ENCODE assay signal across 19 cellular contexts in genomic region chr1:216662681-216663080, GRCh38.
DNase-seq lines count a peak whose midpoint lies in the region; ATAC-seq lines count a peak whose summit lies in the region.
"Had no signal": no experiment of that assay in that cellular context is flagged by ENCODE, and none has a peak within 500 bp of the region (broad histone marks: within the 10 kb centered on the region; RNA-seq: fewer than 3 reads in every experiment).

No MANE protein-coding gene starts in this region.

- H3K9me3 ChIP-seq in HAP-1 (no peaks in the 10 kb centered on the region), neuronal stem cell (replicated peaks in 1 of 2; ENCODE audit: control insufficient read depth in 2 of 2, insufficient read depth in 1 of 2, low read depth in 1 of 2, low read length in 2 of 2) (no peaks in the 10 kb centered on the region), SJCRH30 (replicated peaks) (no peaks in the 10 kb centered on the region)
- H3K9me3 ChIP-seq: BLaER1 had no signal

- H3K36me3 ChIP-seq in HAP-1 (replicated peaks) (no peaks in the 10 kb centered on the region), neuronal stem cell (replicated peaks in 1 of 2; ENCODE audit: control insufficient read depth in 2 of 2, insufficient read depth in 2 of 2, low read length in 2 of 2) (no peaks in the 10 kb centered on the region), SJCRH30 (no peaks in the 10 kb centered on the region)
- H3K36me3 ChIP-seq: BLaER1 had no signal

- no peak overlapping the region for H3K9ac ChIP-seq in neuronal stem cell (ENCODE audit: low read depth, low read length, poor library complexity)
- H3K9ac ChIP-seq: BLaER1, GM23248 had no signal

- H4K91ac ChIP-seq in neuronal stem cell (ENCODE audit: low read depth, low read length, poor library complexity), result no peak overlapping the region

- in situ Hi-C loops in HAP-1 (cut with MboI; ENCODE audit: low sequenced_read_pairs), result no loop called here

- no peak overlapping the region for H2AK5ac ChIP-seq in neuronal stem cell (ENCODE audit: low read depth, low read length)

- no peak overlapping the region for H2BK12ac ChIP-seq in neuronal stem cell (ENCODE audit: low read length)

- no CpG with 5 or more reads among the region's 3 CpGs for WGBS in neuronal stem cell (ENCODE audit: extremely low coverage in 2 of 2, insufficient read length in 2 of 2, insufficient replicate concordance in 1 of 2), 2 donors

- no peak overlapping the region for H3K14ac ChIP-seq in neuronal stem cell (ENCODE audit: low read length)

- H3K4me1 ChIP-seq in HAP-1 (peaks cover 27% of the 10 kb centered on the region), neuronal stem cell (ENCODE audit: control insufficient read depth in 2 of 2, insufficient read depth in 1 of 2, low read depth in 1 of 2, low read length in 2 of 2) (peaks cover 0 to 9% of the 10 kb centered on the region in 2 donors), SJCRH30 (no peaks in the 10 kb centered on the region)
- H3K4me1 ChIP-seq: BLaER1 had no signal

- DNase-seq in HAP-1 (ENCODE audit: low spot score in 2 of 2) (peak; percentile 78 to 92), astrocyte of the hippocampus (ENCODE audit: low read depth, low spot score) (peak; percentile 8), neuronal stem cell (ENCODE audit: low spot score) (no peak), SJCRH30 (no peak), DMS 273 (lab: John Stamatoyannopoulos, UW; ENCODE audit: unreplicated experiment) (no peak)
- DNase-seq: Calu3; CD4-positive, CD25-positive, alpha-beta regulatory T cell; CD8-positive, alpha-beta T cell; DMS 273 treated with DMSO at 0.1 percent for 48 hours; DMS79; EL; GDM1; GM23248; H7 had no signal

- no peak overlapping the region for H2BK15ac ChIP-seq in neuronal stem cell (ENCODE audit: low read length)

- no peak for ATAC-seq in HG03378 (IDR thresholded peaks at IDR 0.05; ENCODE audit: unreplicated experiment)
- ATAC-seq: CD8-positive, alpha-beta T cell; GM12878; HCT116 had no signal

- no peak overlapping the region for H2BK5ac ChIP-seq in neuronal stem cell (ENCODE audit: low read length)

- H3K27ac ChIP-seq in neuronal stem cell (replicated peaks; ENCODE audit: low read length) (peak overlapping the region; percentile 14), SJCRH30 (no peak overlapping the region)
- H3K27ac ChIP-seq: BLaER1, C4-2B, GM23248 had no signal

- no peak overlapping the region for H3K4ac ChIP-seq in neuronal stem cell (ENCODE audit: low read length)

- H3K4me3 ChIP-seq in HAP-1, result no peak overlapping the region
- no peak overlapping the region for H3K4me3 ChIP-seq in neuronal stem cell (ENCODE audit: low read length in 2 of 2)
- H3K4me3 ChIP-seq in SJCRH30, result no peak overlapping the region
- H3K4me3 ChIP-seq: BLaER1, GM12878, GM23248 had no signal

- no peak overlapping the region for H3K4me2 ChIP-seq in neuronal stem cell (ENCODE audit: insufficient read depth, low read length, poor library complexity, severe bottlenecking)
- H3K4me2 ChIP-seq: BLaER1 had no signal

- no peak overlapping the region for H4K8ac ChIP-seq in neuronal stem cell (ENCODE audit: low read depth, low read length)

- no peaks in the 10 kb centered on the region for H3K79me1 ChIP-seq in neuronal stem cell (ENCODE audit: low read depth, low read length)

- H3K18ac ChIP-seq in neuronal stem cell (ENCODE audit: low read length), result no peak overlapping the region

- H2AFZ ChIP-seq in neuronal stem cell (ENCODE audit: low read length), result no peak overlapping the region
- H2AFZ ChIP-seq: GM23248 had no signal

- H3K23ac ChIP-seq in neuronal stem cell (ENCODE audit: low read depth, low read length, poor library complexity), result no peak overlapping the region

- H2BK120ac ChIP-seq in neuronal stem cell (ENCODE audit: low read depth, low read length), result no peak overlapping the region

- no peaks in the 10 kb centered on the region for H3K27me3 ChIP-seq in HAP-1 (ENCODE audit: low read depth)
- no peaks in the 10 kb centered on the region for H3K27me3 ChIP-seq in neuronal stem cell (ENCODE audit: control insufficient read depth in 3 of 3, insufficient read depth in 3 of 3, low read depth in 1 of 3, low read length in 3 of 3)
- no peaks in the 10 kb centered on the region for H3K27me3 ChIP-seq in SJCRH30
- H3K27me3 ChIP-seq: BLaER1 had no signal

Comparison
In these comparisons a context has a peak if more than half of its experiments do, and no peak if none do; other contexts are left out.
1. DNase-seq: peak in HAP-1 (2 of 2) and astrocyte of the hippocampus (single experiment); none in neuronal stem cell (single experiment), SJCRH30 (0 of 2) and DMS 273 (single experiment).